In genomic region chr3:136078421-136079364, GRCh38 we compare ENCODE assay signal across 9 cellular contexts.
DNase-seq lines count a peak whose midpoint lies in the region; ATAC-seq, FAIRE-seq and TF ChIP-seq lines count a peak whose summit lies in the region.
"Had no signal": no experiment of that assay in that cellular context is flagged by ENCODE, and none has a peak within 500 bp of the region (broad histone marks: within the 10 kb centered on the region; RNA-seq: fewer than 3 reads in every experiment).

No MANE protein-coding gene starts in this region.

- no peak overlapping the region for H3K4me3 Mint-ChIP-seq in stimulated activated naive CD8-positive, alpha-beta T cell treated with anti-CD3 and anti-CD28 coated beads, Interleukin-15, amount 100 ng/mL, for 72 hours
- no peak overlapping the region for H3K4me3 Mint-ChIP-seq in WTC11
- H3K4me3 Mint-ChIP-seq: activated naive CD4-positive, alpha-beta T cell treated with anti-CD3 and anti-CD28 coated beads, Interleukin-2, amount 50 U/mL, for 24 hours had no signal

- CTCF ChIA-PET in WTC11 (lab: Charles Lee), result interaction anchor here (0.5 to 1.2 kb wide), 6 partner anchors 10 to 312 kb away, joined by 3 to 5 read pairs (median 3); no protein-coding TSS in a partner anchor

- H3K27ac Mint-ChIP-seq in stimulated activated naive CD8-positive, alpha-beta T cell treated with anti-CD3 and anti-CD28 coated beads, Interleukin-15, amount 100 ng/mL, for 72 hours, result no peak overlapping the region
- no peak overlapping the region for H3K27ac Mint-ChIP-seq in WTC11

- ATAC-seq in stimulated activated naive CD8-positive, alpha-beta T cell treated with anti-CD3 and anti-CD28 coated beads, Interleukin-15, Interleukin-2, amounts not matched to agents 100 U/mL and 50 U/mL, for 24 hours, result peak; percentile 52
- ATAC-seq in stimulated activated naive CD8-positive, alpha-beta T cell treated with anti-CD3 and anti-CD28 coated beads, Interleukin-15, amount 100 ng/mL, for 72 hours, result no peak
- ATAC-seq in HG03565 (IDR thresholded peaks at IDR 0.05; ENCODE audit: unreplicated experiment) (no peak), HG03196 (IDR thresholded peaks at IDR 0.05; ENCODE audit: unreplicated experiment) (no peak), WTC11 (no peak)

- POLR2A ChIA-PET in WTC11 (lab: Charles Lee), result no interaction called here

- peaks cover 5% of the 10 kb centered on the region for H3K4me1 Mint-ChIP-seq in stimulated activated naive CD8-positive, alpha-beta T cell treated with anti-CD3 and anti-CD28 coated beads, Interleukin-15, amount 100 ng/mL, for 72 hours
- peaks cover 5% of the 10 kb centered on the region for H3K4me1 Mint-ChIP-seq in WTC11
- H3K4me1 Mint-ChIP-seq: activated naive CD4-positive, alpha-beta T cell treated with anti-CD3 and anti-CD28 coated beads, Interleukin-2, amount 50 U/mL, for 24 hours had no signal

- no peak overlapping the region for H3K4me3 ChIP-seq in bronchial epithelial cell (ENCODE audit: low read depth, low read length)

- no peak for FAIRE-seq in bronchial epithelial cell (lab: Jason Lieb, UNC)

- peaks cover 25% of the 10 kb centered on the region for H3K36me3 Mint-ChIP-seq in WTC11

- H3K9me3 Mint-ChIP-seq in stimulated activated naive CD8-positive, alpha-beta T cell treated with anti-CD3 and anti-CD28 coated beads, Interleukin-15, amount 100 ng/mL, for 72 hours, result no peaks in the 10 kb centered on the region
- peaks cover 11% of the 10 kb centered on the region for H3K9me3 Mint-ChIP-seq in WTC11
- H3K9me3 Mint-ChIP-seq: activated naive CD4-positive, alpha-beta T cell treated with anti-CD3 and anti-CD28 coated beads, Interleukin-2, amount 50 U/mL, for 24 hours had no signal

- H3K27me3 ChIP-seq in bronchial epithelial cell (ENCODE audit: control insufficient read depth, insufficient read depth, low read length), result no peaks in the 10 kb centered on the region

- H3K27me3 Mint-ChIP-seq in stimulated activated naive CD8-positive, alpha-beta T cell treated with anti-CD3 and anti-CD28 coated beads, Interleukin-15, amount 100 ng/mL, for 72 hours, result no peaks in the 10 kb centered on the region
- no peaks in the 10 kb centered on the region for H3K27me3 Mint-ChIP-seq in WTC11 (ENCODE audit: low read depth)
- H3K27me3 Mint-ChIP-seq: activated naive CD4-positive, alpha-beta T cell treated with anti-CD3 and anti-CD28 coated beads, Interleukin-2, amount 50 U/mL, for 24 hours had no signal

- no peak for DNase-seq in stimulated activated naive CD8-positive, alpha-beta T cell treated with anti-CD3 and anti-CD28 coated beads, Interleukin-15, Interleukin-2, amounts not matched to agents 100 U/mL and 50 U/mL, for 24 hours
- DNase-seq in stimulated activated naive CD8-positive, alpha-beta T cell treated with anti-CD3 and anti-CD28 coated beads, Interleukin-15, amount 100 ng/mL, for 72 hours, result no peak
- DNase-seq in NCI-H2196 treated with DMSO at 0.1 percent for 48 hours (lab: John Stamatoyannopoulos, UW; ENCODE audit: unreplicated experiment) (peak; percentile 63), bronchial epithelial cell (ENCODE audit: low read depth) (peak; percentile 47), midbrain (lab: John Stamatoyannopoulos, UW) (peak; percentile 53), WTC11 (ENCODE audit: low spot score) (no peak)

- TF ChIP-seq CTCF in bronchial epithelial cell (IDR thresholded peaks at IDR 0.05; ENCODE audit: insufficient read depth, low read length, severe bottlenecking) (peak; percentile 26), WTC11 (IDR thresholded peaks at IDR 0.05) (no peak)

- peaks cover 3% of the 10 kb centered on the region for H3K36me3 ChIP-seq in bronchial epithelial cell (ENCODE audit: control insufficient read depth, insufficient read depth, low read length)

TF ChIP-seq in WTC11, 78 proteins besides CTCF, POLR2A, EP300 and RAD21:
- no peak for TF ChIP-seq MLX (CRISPR knock-in tag; IDR thresholded peaks at IDR 0.05)
- no peak for TF ChIP-seq STAT6 (CRISPR knock-in tag; conservative IDR thresholded peaks at IDR 0.05; ENCODE audit: low read depth)
- no peak for TF ChIP-seq AR (CRISPR knock-in tag; IDR thresholded peaks at IDR 0.05)
- no peak for TF ChIP-seq E2F4 (CRISPR knock-in tag; IDR thresholded peaks at IDR 0.05; ENCODE audit: borderline replicate concordance, low read depth)
- TF ChIP-seq ATF1 (CRISPR knock-in tag; IDR thresholded peaks at IDR 0.05), result no peak
- TF ChIP-seq ZNF232 (CRISPR knock-in tag; IDR thresholded peaks at IDR 0.05), result no peak
- no peak for TF ChIP-seq TEAD1 (CRISPR knock-in tag; IDR thresholded peaks at IDR 0.05)
- no peak for TF ChIP-seq HMGA2 (CRISPR knock-in tag; IDR thresholded peaks at IDR 0.05)
- no peak for TF ChIP-seq ATF2 (CRISPR knock-in tag; IDR thresholded peaks at IDR 0.05; ENCODE audit: borderline replicate concordance, low read depth)
- no peak for TF ChIP-seq GABPB1 (CRISPR knock-in tag; IDR thresholded peaks at IDR 0.05)
- no peak for TF ChIP-seq NFYB (CRISPR knock-in tag; conservative IDR thresholded peaks at IDR 0.05; ENCODE audit: low read depth)

Comparison
In these comparisons a context has a peak if more than half of its experiments do, and no peak if none do; other contexts are left out.
1. DNase-seq: peak in NCI-H2196 treated with DMSO at 0.1 percent for 48 hours (single experiment), bronchial epithelial cell (single experiment) and midbrain (single experiment); none in stimulated activated naive CD8-positive, alpha-beta T cell treated with anti-CD3 and anti-CD28 coated beads, Interleukin-15, Interleukin-2, amounts not matched to agents 100 U/mL and 50 U/mL, for 24 hours (single experiment), stimulated activated naive CD8-positive, alpha-beta T cell treated with anti-CD3 and anti-CD28 coated beads, Interleukin-15, amount 100 ng/mL, for 72 hours (0 of 2) and WTC11 (single experiment).